In genomic region chr9:71910602-71911060, GRCh38 we compare ENCODE assay signal across 8 cellular contexts. TPM values are rescaled to one million over a fixed set of nuclear protein-coding genes. Genes with fewer than 3 reads are reported as not detected.
DNase-seq lines count a peak whose midpoint lies in the region; ATAC-seq, FAIRE-seq and TF ChIP-seq lines count a peak whose summit lies in the region.

No MANE protein-coding gene starts in this region.

- peak overlapping the region; percentile 74 for H3K27ac ChIP-seq in CD4-positive, alpha-beta memory T cell (ENCODE audit: low read depth, low read length)
- H3K27ac ChIP-seq in keratinocyte (ENCODE audit: control insufficient read depth, insufficient read depth, low read length) (peak overlapping the region; percentile 80), substantia nigra (ENCODE audit: low read depth, low read length, poor library complexity, severe bottlenecking) (peak overlapping the region; percentile 95)

- no peak for DNase-seq in CD4-positive, alpha-beta memory T cell
- no peak for DNase-seq in activated naive CD8-positive, alpha-beta T cell treated with anti-CD3 and anti-CD28 coated beads for 36 hours
- no peak for DNase-seq in keratinocyte (ENCODE audit: low read depth, low spot score)
- peak in 7 of 49 donors; percentile 30 to 96 (median 69) for DNase-seq in substantia nigra (lab: John Stamatoyannopoulos, UW)
- DNase-seq in stimulated activated CD4-positive, alpha-beta T cell treated with anti-CD3 and anti-CD28 coated beads, Interleukin-4, amount 100 ng/mL, for 4 hours, result no peak
- DNase-seq in NCI-H446 treated with DMSO at 0.1 percent for 48 hours (lab: John Stamatoyannopoulos, UW), result no peak

- peaks cover 51% of the 10 kb centered on the region for H3K4me1 ChIP-seq in CD4-positive, alpha-beta memory T cell (ENCODE audit: insufficient read depth, low read length)
- peaks cover 22% of the 10 kb centered on the region for H3K4me1 ChIP-seq in keratinocyte (ENCODE audit: control insufficient read depth, extremely low read depth, insufficient read depth, low read length)

- no peaks in the 10 kb centered on the region for H3K27me3 Mint-ChIP-seq in CD4-positive, alpha-beta memory T cell
- no peaks in the 10 kb centered on the region for H3K27me3 Mint-ChIP-seq in activated naive CD8-positive, alpha-beta T cell treated with anti-CD3 and anti-CD28 coated beads for 36 hours

- H3K9me3 ChIP-seq in CD4-positive, alpha-beta memory T cell (ENCODE audit: control insufficient read depth in 1 of 2, low read length in 2 of 2), result no peaks in the 10 kb centered on the region
- H3K9me3 ChIP-seq in keratinocyte (ENCODE audit: control insufficient read depth, low read depth, low read length), result no peaks in the 10 kb centered on the region

- no peaks in the 10 kb centered on the region for H3K9me1 ChIP-seq in keratinocyte (ENCODE audit: control insufficient read depth, extremely low read depth, insufficient read depth, low read length)

- H3K9ac ChIP-seq in keratinocyte (ENCODE audit: control insufficient read depth, extremely low read depth, insufficient read depth, low read length), result peak overlapping the region; percentile 92

- dilution Hi-C loops in keratinocyte (cut with MboI; ENCODE audit: extremely low pct_ligation_motif_present, low sequenced_read_pairs), result no loop called here

- intact Hi-C loops in CD4-positive, alpha-beta memory T cell (cut with micrococcal nuclease), result loop anchor here (1.0 to 10.0 kb wide), 9 partner anchors 14 to 1652 kb away; partner anchors contain the start of genes KLF9, SMC5 and TMC1

- H3K4me2 ChIP-seq in keratinocyte (ENCODE audit: control insufficient read depth, extremely low read depth, insufficient read depth, low read depth, low read length), result peak overlapping the region; percentile 45

- H4K20me1 ChIP-seq in keratinocyte (ENCODE audit: control insufficient read depth, extremely low read depth, insufficient read depth, low read length), result no peaks in the 10 kb centered on the region

- H3K36me3 ChIP-seq in CD4-positive, alpha-beta memory T cell (ENCODE audit: insufficient read depth, low read length), result no peaks in the 10 kb centered on the region
- H3K36me3 ChIP-seq in keratinocyte (ENCODE audit: control insufficient read depth in 2 of 2, extremely low read depth in 1 of 2, insufficient read depth in 2 of 2, low read length in 2 of 2), result peaks cover 0 to under 1% of the 10 kb centered on the region in 2 experiments

- H3K4me3 Mint-ChIP-seq in CD4-positive, alpha-beta memory T cell, result peak overlapping the region; percentile 99 to 100 (median 100)
- peak overlapping the region; percentile 96 for H3K4me3 Mint-ChIP-seq in activated naive CD8-positive, alpha-beta T cell treated with anti-CD3 and anti-CD28 coated beads for 36 hours

- H3K27ac Mint-ChIP-seq in CD4-positive, alpha-beta memory T cell, result peak overlapping the region; percentile 92 to 100 (median 97)
- peak overlapping the region; percentile 96 for H3K27ac Mint-ChIP-seq in activated naive CD8-positive, alpha-beta T cell treated with anti-CD3 and anti-CD28 coated beads for 36 hours

- CTCF ChIA-PET in CD4-positive, alpha-beta memory T cell (lab: Charles Lee; ENCODE audit: partially characterized antibody), result interaction anchor here (0.8 to 2.0 kb wide), 10 partner anchors 8 to 306 kb away, joined by 3 to 10 read pairs (median 4); no protein-coding TSS in a partner anchor

- H3K4me1 Mint-ChIP-seq in CD4-positive, alpha-beta memory T cell, result peaks cover 44 to 77% (median 52%) of the 10 kb centered on the region in 4 donors
- H3K4me1 Mint-ChIP-seq in activated naive CD8-positive, alpha-beta T cell treated with anti-CD3 and anti-CD28 coated beads for 36 hours, result peaks cover 46% of the 10 kb centered on the region

- POLR2A ChIA-PET in CD4-positive, alpha-beta memory T cell (lab: Charles Lee; ENCODE audit: partially characterized antibody), result interaction anchor here (0.6 to 1.8 kb wide), 15 partner anchors 8 to 1223 kb away, joined by 3 to 20 read pairs (median 5); partner anchors contain the start of gene CEMIP2

- peak overlapping the region; percentile 97 for H2AFZ ChIP-seq in keratinocyte (ENCODE audit: control insufficient read depth, low read length)

- no peaks in the 10 kb centered on the region for H3K27me3 ChIP-seq in CD4-positive, alpha-beta memory T cell (ENCODE audit: insufficient read depth, low read length)
- H3K27me3 ChIP-seq in keratinocyte (ENCODE audit: control insufficient read depth, extremely low read depth, insufficient read depth, low read length), result no peaks in the 10 kb centered on the region

- H3K79me2 ChIP-seq in keratinocyte (ENCODE audit: control insufficient read depth, insufficient read depth, low read length), result peaks cover 94% of the 10 kb centered on the region

- TF ChIP-seq CTCF in keratinocyte (optimal IDR thresholded peaks at IDR 0.05 in 1 of 3, IDR thresholded peaks at IDR 0.05 in 1 of 3, conservative IDR thresholded peaks at IDR 0.05 in 1 of 3; ENCODE audit: extremely low read depth in 1 of 3, insufficient read depth in 2 of 3, low read length in 3 of 3), result no peak

- ATAC-seq in GM19455 (IDR thresholded peaks at IDR 0.05; ENCODE audit: unreplicated experiment), result peak; percentile 23
- peak; percentile 13 for ATAC-seq in HG03460 (IDR thresholded peaks at IDR 0.05; ENCODE audit: unreplicated experiment)

- peaks cover 4 to 16% of the 10 kb centered on the region in 2 donors for H3K36me3 Mint-ChIP-seq in CD4-positive, alpha-beta memory T cell
- H3K36me3 Mint-ChIP-seq in activated naive CD8-positive, alpha-beta T cell treated with anti-CD3 and anti-CD28 coated beads for 36 hours, result peaks cover 12% of the 10 kb centered on the region

- H3K4me3 ChIP-seq in CD4-positive, alpha-beta memory T cell (ENCODE audit: low read length in 2 of 2), result peak overlapping the region; percentile 77 to 83
- peak overlapping the region; percentile 92 to 97 (median 95) for H3K4me3 ChIP-seq in keratinocyte (ENCODE audit: control insufficient read depth in 2 of 3, extremely low read depth in 1 of 3, insufficient read depth in 2 of 3, low read depth in 1 of 3, low read length in 3 of 3)

- FAIRE-seq in keratinocyte (lab: Jason Lieb, UNC), result no peak

- no peaks in the 10 kb centered on the region for H3K9me3 Mint-ChIP-seq in CD4-positive, alpha-beta memory T cell
- no peaks in the 10 kb centered on the region for H3K9me3 Mint-ChIP-seq in activated naive CD8-positive, alpha-beta T cell treated with anti-CD3 and anti-CD28 coated beads for 36 hours

RNA-seq across cellular contexts. Expression of gene ABHD17B, which starts 0.4 kb away (rescaled TPM):
- 10 to 100 TPM; 16.6 to 18.4 TPM for total RNA-seq in CD4-positive, alpha-beta memory T cell
- polyA plus RNA-seq in CD4-positive, alpha-beta memory T cell, result 10 to 100 TPM; 16.6 to 20.8 TPM
- 10 to 100 TPM; 14.8 to 15.5 TPM for total RNA-seq in activated naive CD8-positive, alpha-beta T cell treated with anti-CD3 and anti-CD28 coated beads for 36 hours
- 11.5 to 16.3 TPM (median 13.7 TPM) in 3 replicates for polyA plus RNA-seq in keratinocyte
- polyA plus RNA-seq in keratinocyte (2011; ENCODE audit: low read depth), result 15.1 TPM
- polyA plus RNA-seq in keratinocyte (2011; cell fraction: cytosol; rRNA removed), result 7.2 and 14.2 TPM in 2 replicates
- polyA plus RNA-seq in keratinocyte (2011; cell fraction: nucleus; rRNA removed), result 16.5 and 17.4 TPM in 2 replicates
- 8.0 and 11.6 TPM in 2 replicates for polyA plus RNA-seq in keratinocyte (2012; ENCODE audit: low replicate concordance)
- 4.1 to 27.1 TPM (median 19.7 TPM) in 3 replicates for polyA minus RNA-seq in keratinocyte
- polyA minus RNA-seq in keratinocyte (2011; cell fraction: cytosol; rRNA and poly(A)+ RNA removed), result 15.0 TPM
- polyA minus RNA-seq in keratinocyte (2011; cell fraction: nucleus; rRNA and poly(A)+ RNA removed), result 15.0 and 21.0 TPM in 2 replicates

RNA-seq across cellular contexts. Expression of gene C9orf85, which starts 0.8 kb away (rescaled TPM):
- total RNA-seq in CD4-positive, alpha-beta memory T cell, result 10 to 100 TPM in 1 of 2 experiments, 1 to 10 TPM in 1; 8.2 to 10.6 TPM
- 10 to 100 TPM; 10.5 to 10.9 TPM for polyA plus RNA-seq in CD4-positive, alpha-beta memory T cell
- 10 to 100 TPM; 13.1 to 13.2 TPM for total RNA-seq in activated naive CD8-positive, alpha-beta T cell treated with anti-CD3 and anti-CD28 coated beads for 36 hours
- polyA plus RNA-seq in keratinocyte, result 12.3 to 18.2 TPM (median 17.5 TPM) in 3 replicates
- polyA plus RNA-seq in keratinocyte (2011; ENCODE audit: low read depth), result 65.8 TPM
- 15.9 and 20.5 TPM in 2 replicates for polyA plus RNA-seq in keratinocyte (2011; cell fraction: cytosol; rRNA removed)
- polyA plus RNA-seq in keratinocyte (2011; cell fraction: nucleus; rRNA removed), result 12.1 and 16.8 TPM in 2 replicates
- polyA plus RNA-seq in keratinocyte (2012; ENCODE audit: low replicate concordance), result 11.8 and 13.8 TPM in 2 replicates
- polyA minus RNA-seq in keratinocyte, result 1.1 to 6.6 TPM (median 6.6 TPM) in 3 replicates
- 7.1 TPM for polyA minus RNA-seq in keratinocyte (2011; cell fraction: cytosol; rRNA and poly(A)+ RNA removed)
- polyA minus RNA-seq in keratinocyte (2011; cell fraction: nucleus; rRNA and poly(A)+ RNA removed), result 6.6 and 13.1 TPM in 2 replicates
